19 cellular contexts compared by ENCODE assay signal in the genomic region with DNA sequence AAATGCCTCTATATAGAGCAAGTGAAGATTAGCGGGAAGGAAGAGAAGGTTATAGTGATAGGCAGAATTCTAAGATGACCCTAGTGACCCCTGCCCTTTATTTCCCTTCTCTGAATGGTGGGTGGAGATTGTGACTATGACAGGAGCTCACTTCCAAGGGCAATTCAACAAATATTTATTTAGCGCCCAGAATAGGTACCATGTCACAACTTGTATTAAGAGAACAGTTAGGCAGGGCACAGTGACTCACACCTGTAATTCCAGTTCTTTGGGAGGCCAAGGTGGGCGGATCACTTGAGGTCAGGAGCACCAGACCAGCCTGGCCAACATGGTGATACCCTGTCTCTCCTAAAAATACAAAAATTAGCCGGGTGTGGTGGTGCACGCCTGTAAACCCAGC.
DNase-seq lines count a peak whose midpoint lies in the region; ATAC-seq and TF ChIP-seq lines count a peak whose summit lies in the region.
"Had no signal": no experiment of that assay in that cellular context is flagged by ENCODE, and none has a peak within 500 bp of the region (broad histone marks: within the 10 kb centered on the region; RNA-seq: fewer than 3 reads in every experiment).

No MANE protein-coding gene starts in this region.

- peaks cover 5% of the 10 kb centered on the region for H3K4me1 ChIP-seq in RWPE2 (ENCODE audit: insufficient read depth, poor library complexity, severe bottlenecking)
- no peaks in the 10 kb centered on the region for H3K4me1 ChIP-seq in SJCRH30
- H3K4me1 ChIP-seq: HAP-1 had no signal

- H3K4me3 ChIP-seq in RWPE2 (ENCODE audit: severe bottlenecking): no peak overlapping the region
- no peak overlapping the region for H3K4me3 ChIP-seq in SJCRH30
- H3K4me3 ChIP-seq: GM23248, HAP-1, MG63 had no signal

- no peaks in the 10 kb centered on the region for H3K27me3 ChIP-seq in RWPE2 (ENCODE audit: insufficient read depth, poor library complexity, severe bottlenecking)
- H3K27me3 ChIP-seq in SJCRH30: no peaks in the 10 kb centered on the region
- H3K27me3 ChIP-seq: MG63 had no signal

- H3K9me3 ChIP-seq in RWPE2 (ENCODE audit: severe bottlenecking) (no peaks in the 10 kb centered on the region), SJCRH30 (replicated peaks) (0 out of 2 replicates have a peak, but pooled peaks cover 3% of the 10 kb centered on the region)
- H3K9me3 ChIP-seq: HAP-1, MG63 had no signal

- H3K27ac ChIP-seq in RWPE2 (ENCODE audit: poor library complexity, severe bottlenecking) (no peak overlapping the region), epithelial cell of prostate (no peak overlapping the region), SJCRH30 (no peak overlapping the region)
- H3K27ac ChIP-seq: 22Rv1, GM23248, KMS-11 had no signal

- TF ChIP-seq CTCF in RWPE2 (IDR thresholded peaks at IDR 0.05; ENCODE audit: poor library complexity, severe bottlenecking): no peak

- H3K36me3 ChIP-seq in RWPE2 (ENCODE audit: low read depth) (no peaks in the 10 kb centered on the region), SJCRH30 (no peaks in the 10 kb centered on the region)
- H3K36me3 ChIP-seq: HAP-1, MG63 had no signal

- ATAC-seq in RWPE2 (ENCODE audit: low read depth) (peak; percentile 76), GM19351 (IDR thresholded peaks at IDR 0.05; ENCODE audit: unreplicated experiment) (no peak)

- DNase-seq in NCI-H748 (lab: John Stamatoyannopoulos, UW; ENCODE audit: unreplicated experiment) (peak; percentile 26), NCI-H748 treated with DMSO at 0.1 percent for 48 hours (lab: John Stamatoyannopoulos, UW) (no peak), RWPE2 (ENCODE audit: low spot score) (no peak), epithelial cell of prostate (ENCODE audit: low read depth, low spot score) (peak; percentile 57), renal cortical epithelial cell (ENCODE audit: low read depth) (peak; percentile 1), HCEC 1CT (no peak), SJCRH30 (no peak)
- DNase-seq: GM23248, MG63, NCI-H1048, NCI-H1436 treated with DMSO at 0.1 percent for 48 hours, NCI-H2029 treated with DMSO at 0.1 percent for 48 hours, NCI-H2171, NCI-H526, SHP77 treated with DMSO at 0.1 percent for 48 hours had no signal

Comparison
In these comparisons a context has a peak if more than half of its experiments do, and no peak if none do; other contexts are left out.
1. DNase-seq: peak in NCI-H748 (single experiment), epithelial cell of prostate (single experiment) and renal cortical epithelial cell (single experiment); none in NCI-H748 treated with DMSO at 0.1 percent for 48 hours (single experiment), RWPE2 (single experiment), HCEC 1CT (single experiment) and SJCRH30 (0 of 2).